21 cellular contexts compared by ENCODE assay signal in genomic region chr3:187385296-187385695, GRCh38. TPM values are rescaled to one million over a fixed set of nuclear protein-coding genes. Genes with fewer than 3 reads are reported as not detected.
DNase-seq lines count a peak whose midpoint lies in the region; ATAC-seq, FAIRE-seq and TF ChIP-seq lines count a peak whose summit lies in the region.
"Had no signal": no experiment of that assay in that cellular context is flagged by ENCODE, and none has a peak within 500 bp of the region (broad histone marks: within the 10 kb centered on the region; RNA-seq: fewer than 3 reads in every experiment).

No MANE protein-coding gene starts in this region.

- no peak for TF ChIP-seq EP300 in suprapubic skin (IDR thresholded peaks at IDR 0.05)

- H3K27ac Mint-ChIP-seq in naive thymus-derived CD8-positive, alpha-beta T cell, result no peak overlapping the region
- H3K27ac Mint-ChIP-seq: B cell; CD8-positive, alpha-beta T cell had no signal

- H3K27me3 ChIP-seq in bronchial epithelial cell (ENCODE audit: control insufficient read depth, insufficient read depth, low read length) (no peaks in the 10 kb centered on the region), suprapubic skin (no peaks in the 10 kb centered on the region)
- H3K27me3 ChIP-seq: BLaER1 treated with 17β-estradiol and CSF1 and Interleukin-3, amounts not matched to agents 10 nM and 100 nM had no signal

- no peak for ATAC-seq in naive thymus-derived CD8-positive, alpha-beta T cell
- ATAC-seq: CD8-positive, alpha-beta T cell had no signal

- H3K36me3 ChIP-seq in bronchial epithelial cell (ENCODE audit: control insufficient read depth, insufficient read depth, low read length) (no peaks in the 10 kb centered on the region), suprapubic skin (no peaks in the 10 kb centered on the region)
- H3K36me3 ChIP-seq: BLaER1 treated with 17β-estradiol and CSF1 and Interleukin-3, amounts not matched to agents 10 nM and 100 nM; HAP-1 had no signal

- no peak overlapping the region for H3K4me3 Mint-ChIP-seq in naive thymus-derived CD8-positive, alpha-beta T cell
- H3K4me3 Mint-ChIP-seq: B cell; CD8-positive, alpha-beta T cell had no signal

- H3K36me3 Mint-ChIP-seq in naive thymus-derived CD8-positive, alpha-beta T cell, result peaks cover 0 to 33% (median 0%) of the 10 kb centered on the region in 3 donors
- H3K36me3 Mint-ChIP-seq: CD8-positive, alpha-beta T cell had no signal

- POLR2A ChIA-PET in naive thymus-derived CD8-positive, alpha-beta T cell (lab: Charles Lee), result no interaction called here

- peaks cover 0 to 45% (median 19%) of the 10 kb centered on the region in 9 donors for H3K9me3 Mint-ChIP-seq in naive thymus-derived CD8-positive, alpha-beta T cell

- no peak for FAIRE-seq in bronchial epithelial cell (lab: Jason Lieb, UNC)
- FAIRE-seq: D721Med, G401.6, GM12891, GM19239, HTR-8/SVneo had no signal

- H3K9me3 ChIP-seq in suprapubic skin, result no peaks in the 10 kb centered on the region
- H3K9me3 ChIP-seq: BLaER1 treated with 17β-estradiol and CSF1 and Interleukin-3, amounts not matched to agents 10 nM and 100 nM; HAP-1 had no signal

- 55% methylated on average over 1 of the region's 1 CpG for WGBS in suprapubic skin

- H3K27me3 Mint-ChIP-seq in naive thymus-derived CD8-positive, alpha-beta T cell, result peaks cover 3 to 72% (median 14%) of the 10 kb centered on the region in 5 donors

- no peak overlapping the region for H3K27ac ChIP-seq in suprapubic skin
- H3K27ac ChIP-seq: BLaER1 treated with 17β-estradiol and CSF1 and Interleukin-3, amounts not matched to agents 10 nM and 100 nM; GM23248; HL-60 had no signal

- H3K4me3 ChIP-seq in bronchial epithelial cell (ENCODE audit: low read depth, low read length) (no peak overlapping the region), suprapubic skin (no peak overlapping the region)
- H3K4me3 ChIP-seq: BLaER1 treated with 17β-estradiol and CSF1 and Interleukin-3, amounts not matched to agents 10 nM and 100 nM; GM23248; HAP-1 had no signal

- peak; percentile 8 for DNase-seq in LoVo (ENCODE audit: low spot score)
- DNase-seq in bronchial epithelial cell (ENCODE audit: low read depth), result peak; percentile 1
- DNase-seq in kidney tubule cell (ENCODE audit: low spot score), result peak; percentile 23
- DNase-seq in renal cortical epithelial cell (ENCODE audit: low read depth), result peak; percentile 23
- DNase-seq in activated T-cell treated with anti-CD3 and anti-CD28 coated beads, Interleukin-2, amount 50 U/mL, for 48 hours, result no peak
- no peak for DNase-seq in HPDE6-E6E7 (ENCODE audit: extremely low spot score)
- no peak for DNase-seq in naive thymus-derived CD8-positive, alpha-beta T cell
- no peak for DNase-seq in suprapubic skin (ENCODE audit: low spot score in 2 of 2)
- DNase-seq: CD8-positive, alpha-beta T cell; COR-L47; GM23248; IMR-90 had no signal

- no peak for TF ChIP-seq CTCF in bronchial epithelial cell (IDR thresholded peaks at IDR 0.05; ENCODE audit: insufficient read depth, low read length, severe bottlenecking)
- no peak for TF ChIP-seq CTCF in suprapubic skin (IDR thresholded peaks at IDR 0.05)

- H3K4me1 Mint-ChIP-seq in naive thymus-derived CD8-positive, alpha-beta T cell, result peaks cover 0 to 2% (median 0%) of the 10 kb centered on the region in 4 donors
- H3K4me1 Mint-ChIP-seq: B cell had no signal

- no peaks in the 10 kb centered on the region for H3K4me1 ChIP-seq in suprapubic skin
- H3K4me1 ChIP-seq: BLaER1 treated with 17β-estradiol and CSF1 and Interleukin-3, amounts not matched to agents 10 nM and 100 nM; HAP-1 had no signal

- TF ChIP-seq POLR2A in suprapubic skin (IDR thresholded peaks at IDR 0.05), result no peak

RNA-seq across cellular contexts. Expression of gene RTP4, which starts 17.1 kb away (rescaled TPM):
- total RNA-seq in bronchial epithelial cell (under 0.01 and 0.13 TPM in 2 replicates), renal cortical epithelial cell (1.1 and 6.9 TPM in 2 replicates), suprapubic skin (1 to 10 TPM in 1 of 4 donors, under 1 TPM in 1, not detected in 2; 0.42 to 1.3 TPM)
- 1 to 10 TPM; 6.4 to 7.6 TPM for total RNA-seq in naive thymus-derived CD8-positive, alpha-beta T cell
- 1 to 10 TPM; 4.4 to 9.0 (median 8.6) TPM for polyA plus RNA-seq in naive thymus-derived CD8-positive, alpha-beta T cell
- total RNA-seq: IMR-90 had no signal
- polyA plus RNA-seq: IMR-90 had no signal

Comparison
In these comparisons a context has a peak if more than half of its experiments do, and no peak if none do; other contexts are left out.
1. DNase-seq: peak in LoVo (single experiment), bronchial epithelial cell (single experiment), kidney tubule cell (single experiment) and renal cortical epithelial cell (single experiment); none in activated T-cell treated with anti-CD3 and anti-CD28 coated beads, Interleukin-2, amount 50 U/mL, for 48 hours (0 of 2), HPDE6-E6E7 (single experiment), naive thymus-derived CD8-positive, alpha-beta T cell (0 of 10) and suprapubic skin (0 of 2).